ENCODE assay signal across 8 cellular contexts in genomic region chr2:7007846-7008741, GRCh38.
DNase-seq lines count a peak whose midpoint lies in the region; ATAC-seq, FAIRE-seq and TF ChIP-seq lines count a peak whose summit lies in the region.

No MANE protein-coding gene starts in this region.

- intact Hi-C loops in endothelial cell of umbilical vein (cut with micrococcal nuclease) (loop anchor here (2.0 kb wide), 1 partner anchor 91 kb away; the partner anchor contains the start of gene RNF144A), aorta (cut with DNase I) (no loop called here)

- no peaks in the 10 kb centered on the region for H4K20me1 ChIP-seq in endothelial cell of umbilical vein (replicated peaks; ENCODE audit: control insufficient read depth, extremely low read depth, insufficient read depth, low read length)

- no peaks in the 10 kb centered on the region for H3K9me3 ChIP-seq in Peyer's patch
- H3K9me3 ChIP-seq in endothelial cell of umbilical vein (replicated peaks; ENCODE audit: control insufficient read depth, insufficient read depth, low read length), result no peaks in the 10 kb centered on the region
- no peaks in the 10 kb centered on the region for H3K9me3 ChIP-seq in aorta (ENCODE audit: control insufficient read depth, low read length)

- peak; percentile 25 to 31 for ATAC-seq in naive B cell (ENCODE audit: low read depth in 2 of 2)
- peak; percentile 70 for ATAC-seq in aorta (ENCODE audit: low FRiP score)

- BruUV-seq in endothelial cell of umbilical vein (replicated peaks; lab: Mats Ljungman, UMichigan), result no TSS peak

- no peaks in the 10 kb centered on the region for H3K27me3 Mint-ChIP-seq in activated T-cell treated with anti-CD3 and anti-CD28 coated beads, Interleukin-2, amount 50 U/mL, for 24 hours
- H3K27me3 Mint-ChIP-seq in naive B cell, result peaks cover 20 to 23% (median 21%) of the 10 kb centered on the region in 3 donors

- H3K4me3 ChIP-seq in Peyer's patch, result no peak overlapping the region
- no peak overlapping the region for H3K4me3 ChIP-seq in endothelial cell of umbilical vein (replicated peaks in 1 of 3; ENCODE audit: insufficient read depth in 1 of 3, low read depth in 1 of 3, low read length in 3 of 3)
- no peak overlapping the region for H3K4me3 ChIP-seq in aorta (ENCODE audit: low read length in 2 of 2)

- H2AFZ ChIP-seq in endothelial cell of umbilical vein (ENCODE audit: low read depth, low read length), result no peak overlapping the region

- DNase-seq in activated T-cell treated with anti-CD3 and anti-CD28 coated beads, Interleukin-2, amount 50 U/mL, for 24 hours, result no peak
- no peak for DNase-seq in activated T-cell treated with anti-CD3 and anti-CD28 coated beads, Interleukin-2, amount 50 U/mL, for 1 hour
- peak in 2 of 3 donors; percentile 34 to 81 for DNase-seq in Peyer's patch
- peak; percentile 47 for DNase-seq in endothelial cell of umbilical vein (ENCODE audit: low read depth, low spot score)
- no peak for DNase-seq in naive B cell
- peak; percentile 87 to 93 for DNase-seq in aorta
- DNase-seq in GM13976 (ENCODE audit: low spot score), result no peak
- no peak for DNase-seq in GM19240 (ENCODE audit: insufficient read length, low spot score)

- CTCF ChIA-PET in endothelial cell of umbilical vein (lab: Charles Lee), result interaction anchor here (1.1 to 1.7 kb wide), 3 partner anchors 10 to 88 kb away, joined by 3 to 5 read pairs (median 4); no protein-coding TSS in a partner anchor

- H3K36me3 Mint-ChIP-seq in activated T-cell treated with anti-CD3 and anti-CD28 coated beads, Interleukin-2, amount 50 U/mL, for 24 hours (ENCODE audit: low read depth), result peaks cover 47% of the 10 kb centered on the region
- H3K36me3 Mint-ChIP-seq in naive B cell, result no peaks in the 10 kb centered on the region

- H3K9me3 Mint-ChIP-seq in activated T-cell treated with anti-CD3 and anti-CD28 coated beads, Interleukin-2, amount 50 U/mL, for 24 hours, result no peaks in the 10 kb centered on the region
- H3K9me3 Mint-ChIP-seq in naive B cell, result peaks cover 0 to 2% (median 0%) of the 10 kb centered on the region in 7 donors

- H3K4me3 Mint-ChIP-seq in activated T-cell treated with anti-CD3 and anti-CD28 coated beads, Interleukin-2, amount 50 U/mL, for 24 hours, result no peak overlapping the region
- peak overlapping the region in 6 of 8 donors; percentile 31 to 62 (median 56) for H3K4me3 Mint-ChIP-seq in naive B cell

- dilution Hi-C loops in endothelial cell of umbilical vein (cut with MboI; ENCODE audit: extremely low pct_ligation_motif_present, low sequenced_read_pairs), result no loop called here

- H3K27ac Mint-ChIP-seq in activated T-cell treated with anti-CD3 and anti-CD28 coated beads, Interleukin-2, amount 50 U/mL, for 24 hours, result peak overlapping the region; percentile 72
- H3K27ac Mint-ChIP-seq in naive B cell, result peak overlapping the region in 2 of 6 donors; percentile 34 to 77

- in situ Hi-C loops in GM13976 (cut with MboI; ENCODE audit: low sequenced_read_pairs, unreplicated experiment), result no loop called here

- 19 to 30% methylated on average over 23 to 24 of the region's 24 CpGs for WGBS in aorta, 2 donors

- no peak for TF ChIP-seq POLR2A in Peyer's patch (IDR thresholded peaks at IDR 0.05)
- TF ChIP-seq POLR2A in endothelial cell of umbilical vein (IDR thresholded peaks at IDR 0.05; ENCODE audit: low read depth, low read length), result no peak

- peaks cover 30% of the 10 kb centered on the region for H3K4me1 Mint-ChIP-seq in activated T-cell treated with anti-CD3 and anti-CD28 coated beads, Interleukin-2, amount 50 U/mL, for 24 hours (ENCODE audit: low read depth)
- peaks cover 28 to 44% (median 41%) of the 10 kb centered on the region in 3 donors for H3K4me1 Mint-ChIP-seq in naive B cell

- H3K9me1 ChIP-seq in endothelial cell of umbilical vein (replicated peaks; ENCODE audit: control insufficient read depth, extremely low read depth, insufficient read depth, low read length), result no peaks in the 10 kb centered on the region

- TF ChIP-seq CTCF in Peyer's patch (IDR thresholded peaks at IDR 0.05) (peak in 1 of 6 experiments; percentile 4), endothelial cell of umbilical vein (IDR thresholded peaks at IDR 0.05; ENCODE audit: extremely low read depth in 1 of 2, insufficient read depth in 1 of 2, low read depth in 1 of 2, low read length in 2 of 2) (peak; percentile 11 to 22), GM13976 (IDR thresholded peaks at IDR 0.05; ENCODE audit: borderline replicate concordance, control extremely low read depth, extremely low read depth, insufficient read depth, missing control alignments) (no peak)

- H3K4me2 ChIP-seq in endothelial cell of umbilical vein (ENCODE audit: insufficient read depth, low read length), result no peak overlapping the region

- H3K4me1 ChIP-seq in Peyer's patch, result peaks cover 0 to 11% (median 0%) of the 10 kb centered on the region in 4 donors
- H3K4me1 ChIP-seq in endothelial cell of umbilical vein (ENCODE audit: control insufficient read depth, extremely low read depth, insufficient read depth, low read length), result peaks cover 4% of the 10 kb centered on the region
- no peaks in the 10 kb centered on the region for H3K4me1 ChIP-seq in aorta (ENCODE audit: control insufficient read depth in 1 of 2, insufficient read depth in 2 of 2, low read length in 2 of 2)

- POLR2A ChIA-PET in endothelial cell of umbilical vein (lab: Charles Lee), result no interaction called here

- FAIRE-seq in endothelial cell of umbilical vein (lab: Jason Lieb, UNC), result no peak

- no peak overlapping the region for H3K9ac ChIP-seq in endothelial cell of umbilical vein (replicated peaks; ENCODE audit: extremely low read depth, insufficient read depth, low read length)

- H3K27ac ChIP-seq in Peyer's patch (peak overlapping the region in 3 of 4 donors; percentile 5 to 53 (median 44)), endothelial cell of umbilical vein (ENCODE audit: insufficient read depth, low read depth, low read length) (no peak overlapping the region), aorta (ENCODE audit: low read depth in 1 of 2, low read length in 2 of 2) (no peak overlapping the region)

- H3K27me3 ChIP-seq in Peyer's patch (no peaks in the 10 kb centered on the region), endothelial cell of umbilical vein (ENCODE audit: control insufficient read depth in 2 of 2, insufficient read depth in 2 of 2, low read length in 2 of 2) (no peaks in the 10 kb centered on the region), aorta (ENCODE audit: control insufficient read depth in 1 of 2, insufficient read depth in 2 of 2, low read length in 1 of 2) (no peaks in the 10 kb centered on the region)

- no peaks in the 10 kb centered on the region for H3K36me3 ChIP-seq in Peyer's patch
- no peaks in the 10 kb centered on the region for H3K36me3 ChIP-seq in endothelial cell of umbilical vein (ENCODE audit: control insufficient read depth in 2 of 2, extremely low read depth in 1 of 2, insufficient read depth in 2 of 2, low read length in 2 of 2)
- H3K36me3 ChIP-seq in aorta (ENCODE audit: control insufficient read depth in 1 of 2, insufficient read depth in 2 of 2, low read length in 1 of 2), result no peaks in the 10 kb centered on the region

- no peaks in the 10 kb centered on the region for H3K79me2 ChIP-seq in endothelial cell of umbilical vein (ENCODE audit: control insufficient read depth, insufficient read depth, low read length)

TF ChIP-seq in endothelial cell of umbilical vein, 7 proteins besides CTCF, POLR2A, EP300 and RAD21:
- TF ChIP-seq MAX (IDR thresholded peaks at IDR 0.05; ENCODE audit: insufficient read depth, insufficient read length), result peak; percentile 29
- no peak for TF ChIP-seq GATA2 (IDR thresholded peaks at IDR 0.05; ENCODE audit: insufficient read depth, insufficient read length, low read depth, low read length)

Comparison
In these comparisons a context has a peak if more than half of its experiments do, and no peak if none do; other contexts are left out.
1. DNase-seq: peak in Peyer's patch (2 of 3), endothelial cell of umbilical vein (single experiment) and aorta (2 of 2); none in activated T-cell treated with anti-CD3 and anti-CD28 coated beads, Interleukin-2, amount 50 U/mL, for 24 hours (single experiment), activated T-cell treated with anti-CD3 and anti-CD28 coated beads, Interleukin-2, amount 50 U/mL, for 1 hour (single experiment), naive B cell (single experiment), GM13976 (single experiment) and GM19240 (single experiment).
2. H3K27ac ChIP-seq: peak in Peyer's patch (3 of 4); none in endothelial cell of umbilical vein (single experiment) and aorta (0 of 2).